ENCODE assay signal across 23 cellular contexts in genomic region chr3:187833799-187834578, GRCh38.
DNase-seq lines count a peak whose midpoint lies in the region; ATAC-seq and TF ChIP-seq lines count a peak whose summit lies in the region.
"Had no signal": no experiment of that assay in that cellular context is flagged by ENCODE, and none has a peak within 500 bp of the region (broad histone marks: within the 10 kb centered on the region; RNA-seq: fewer than 3 reads in every experiment).

No MANE protein-coding gene starts in this region.

- peaks cover 5 to 10% of the 10 kb centered on the region in 2 donors for H3K9me3 Mint-ChIP-seq in activated T-cell treated with anti-CD3 and anti-CD28 coated beads, Interleukin-2, amount 50 U/mL, for 72 hours

- H3K4me1 ChIP-seq in upper lobe of left lung: no peaks in the 10 kb centered on the region
- H3K4me1 ChIP-seq: left ventricle myocardium inferior had no signal

- no peaks in the 10 kb centered on the region for H3K27me3 Mint-ChIP-seq in activated T-cell treated with anti-CD3 and anti-CD28 coated beads, Interleukin-2, amount 50 U/mL, for 72 hours (ENCODE audit: low read depth)
- H3K27me3 Mint-ChIP-seq: CD4-positive, alpha-beta memory T cell had no signal

- DNase-seq in activated T-cell treated with anti-CD3 and anti-CD28 coated beads for 48 hours (ENCODE audit: low read depth): peak; percentile 26
- DNase-seq in activated T-cell treated with anti-CD3 and anti-CD28 coated beads, Interleukin-2, amount 50 U/mL, for 1 hour: no peak
- peak; percentile 28 to 52 for DNase-seq in activated T-cell treated with anti-CD3 and anti-CD28 coated beads, Interleukin-2, amount 50 U/mL, for 72 hours
- peak; percentile 69 for DNase-seq in stimulated activated CD4-positive, alpha-beta T cell treated with anti-CD3 and anti-CD28 coated beads, Interleukin-15, amount 100 ng/mL, for 24 hours
- peak; percentile 43 for DNase-seq in stimulated activated naive CD8-positive, alpha-beta T cell treated with anti-CD3 and anti-CD28 coated beads, Interleukin-15, Interleukin-2, amounts not matched to agents 100 U/mL and 50 U/mL, for 24 hours
- no peak for DNase-seq in D341Med (ENCODE audit: low spot score)
- no peak for DNase-seq in upper lobe of left lung
- DNase-seq: activated CD4-positive, CD25-positive, alpha-beta regulatory T cell; activated effector memory CD4-positive, alpha-beta T cell treated with Interleukin-2 at 50 U/mL for 16 hours; aorta; CD4-positive, alpha-beta memory T cell; central memory CD4-positive, alpha-beta T cell; dorsolateral prefrontal cortex; foreskin fibroblast; GF-D8; HFFc6; left ventricle myocardium inferior; NCI-H1694; NCI-H526 treated with DMSO at 0.1 percent for 48 hours; T1000 had no signal

- 88 to 89% methylated on average over 9 of the region's 9 CpGs for WGBS in upper lobe of left lung, 2 donors

- TF ChIP-seq CTCF in upper lobe of left lung (IDR thresholded peaks at IDR 0.05): no peak

- peaks cover 6 to 8% of the 10 kb centered on the region in 2 donors for H3K36me3 Mint-ChIP-seq in activated T-cell treated with anti-CD3 and anti-CD28 coated beads, Interleukin-2, amount 50 U/mL, for 72 hours (ENCODE audit: insufficient read depth in 2 of 2)

- ATAC-seq in activated T-cell treated with anti-CD3 and anti-CD28 coated beads, Interleukin-2, amount 50 U/mL, for 72 hours (replicated peaks in 1 of 2): peak; percentile 72 to 84
- ATAC-seq in stimulated activated naive CD8-positive, alpha-beta T cell treated with anti-CD3 and anti-CD28 coated beads, Interleukin-15, Interleukin-2, amounts not matched to agents 100 U/mL and 50 U/mL, for 24 hours: peak; percentile 73
- no peak for ATAC-seq in upper lobe of left lung (ENCODE audit: low FRiP score in 2 of 2)
- ATAC-seq: sciatic nerve had no signal

- H3K4me3 Mint-ChIP-seq in activated T-cell treated with anti-CD3 and anti-CD28 coated beads, Interleukin-2, amount 50 U/mL, for 72 hours: peak overlapping the region; percentile 2 to 27
- H3K4me3 Mint-ChIP-seq: CD4-positive, alpha-beta memory T cell; HFFc6 had no signal

- no peaks in the 10 kb centered on the region for H3K27me3 ChIP-seq in upper lobe of left lung

- no peak overlapping the region for H3K27ac Mint-ChIP-seq in activated T-cell treated with anti-CD3 and anti-CD28 coated beads, Interleukin-2, amount 50 U/mL, for 72 hours
- H3K27ac Mint-ChIP-seq: CD4-positive, alpha-beta memory T cell; HFFc6 had no signal

- peaks cover 57% of the 10 kb centered on the region for H3K4me1 Mint-ChIP-seq in activated T-cell treated with anti-CD3 and anti-CD28 coated beads, Interleukin-2, amount 50 U/mL, for 72 hours (ENCODE audit: low read depth)

- no peak for TF ChIP-seq EP300 in upper lobe of left lung (IDR thresholded peaks at IDR 0.05)

- H3K36me3 ChIP-seq in upper lobe of left lung: no peaks in the 10 kb centered on the region
- H3K36me3 ChIP-seq: left ventricle myocardium inferior had no signal

- no peak for TF ChIP-seq POLR2A in upper lobe of left lung (IDR thresholded peaks at IDR 0.05)

- H3K9me3 ChIP-seq in upper lobe of left lung: no peaks in the 10 kb centered on the region

- no peak overlapping the region for H3K27ac ChIP-seq in upper lobe of left lung
- H3K27ac ChIP-seq: dorsolateral prefrontal cortex, epithelial cell of prostate, HL-60, left ventricle myocardium inferior had no signal

- H3K4me3 ChIP-seq in upper lobe of left lung: no peak overlapping the region
- H3K4me3 ChIP-seq: dorsolateral prefrontal cortex, left ventricle myocardium inferior had no signal

Comparison
In these comparisons a context has a peak if more than half of its experiments do, and no peak if none do; other contexts are left out.
1. DNase-seq: peak in activated T-cell treated with anti-CD3 and anti-CD28 coated beads for 48 hours (single experiment), activated T-cell treated with anti-CD3 and anti-CD28 coated beads, Interleukin-2, amount 50 U/mL, for 72 hours (2 of 2), stimulated activated CD4-positive, alpha-beta T cell treated with anti-CD3 and anti-CD28 coated beads, Interleukin-15, amount 100 ng/mL, for 24 hours (single experiment) and stimulated activated naive CD8-positive, alpha-beta T cell treated with anti-CD3 and anti-CD28 coated beads, Interleukin-15, Interleukin-2, amounts not matched to agents 100 U/mL and 50 U/mL, for 24 hours (single experiment); none in activated T-cell treated with anti-CD3 and anti-CD28 coated beads, Interleukin-2, amount 50 U/mL, for 1 hour (single experiment), D341Med (single experiment) and upper lobe of left lung (0 of 2).
2. ATAC-seq: peak in activated T-cell treated with anti-CD3 and anti-CD28 coated beads, Interleukin-2, amount 50 U/mL, for 72 hours (2 of 2) and stimulated activated naive CD8-positive, alpha-beta T cell treated with anti-CD3 and anti-CD28 coated beads, Interleukin-15, Interleukin-2, amounts not matched to agents 100 U/mL and 50 U/mL, for 24 hours (single experiment); none in upper lobe of left lung (0 of 2).